1 cellular context compared by ENCODE assay signal in genomic region chr17:17830740-17831207, GRCh38.
TF ChIP-seq lines count a peak whose summit lies in the region.

No MANE protein-coding gene starts in this region.

TF ChIP-seq in K562, 482 proteins besides CTCF, POLR2A, EP300 and RAD21:
- no peak for TF ChIP-seq PRDM10 (IDR thresholded peaks at IDR 0.05; ENCODE audit: partially characterized antibody)
- TF ChIP-seq RBFOX2 (IDR thresholded peaks at IDR 0.05; ENCODE audit: low read depth, low read length): peak; percentile 54
- TF ChIP-seq GMEB1 (CRISPR knock-in tag; IDR thresholded peaks at IDR 0.05): no peak
- TF ChIP-seq HDAC1 (IDR thresholded peaks at IDR 0.05): 0 out of 4 replicates have a peak, but pooled peaks of 1 of the 2 experiments have one; percentile 20
- TF ChIP-seq NKRF (IDR thresholded peaks at IDR 0.05; ENCODE audit: borderline replicate concordance): no peak; the same call in 1 of the 2 replicates
- no peak for TF ChIP-seq DNMT1 (IDR thresholded peaks at IDR 0.05)
- 0 out of 2 replicates have a peak, but pooled peaks have one; percentile 21 for TF ChIP-seq NR2C1 (IDR thresholded peaks at IDR 0.05)
- 0 out of 2 replicates have a peak, but pooled peaks have one; percentile 29 for TF ChIP-seq NR2C1 (tag; IDR thresholded peaks at IDR 0.05)
- peak in 1 of 2 experiments; percentile 70; a peak in 1 of 4 replicates for TF ChIP-seq SIN3A (IDR thresholded peaks at IDR 0.05; ENCODE audit: borderline replicate concordance in 2 of 2, control insufficient read depth in 1 of 2, low read depth in 2 of 2, low read length in 2 of 2)
- 0 out of 2 replicates have a peak, but pooled peaks have one; percentile 36 for TF ChIP-seq USF1 (CRISPR knock-in tag; IDR thresholded peaks at IDR 0.05)
- peak; percentile 85 for TF ChIP-seq MAX (CRISPR knock-in tag; IDR thresholded peaks at IDR 0.05)
- peak in 1 of 2 experiments; percentile 74; a peak in 2 of 4 replicates for TF ChIP-seq MNT (conservative IDR thresholded peaks at IDR 0.05)
- TF ChIP-seq SPI1 (IDR thresholded peaks at IDR 0.05; ENCODE audit: borderline replicate concordance, low read depth, low read length): peak; percentile 30; the same call in 1 of the 2 replicates
